ENCODE assay signal across 17 cellular contexts in genomic region chr2:239375278-239376061, GRCh38. TPM values are rescaled to one million over a fixed set of nuclear protein-coding genes. Genes with fewer than 3 reads are reported as not detected.
DNase-seq lines count a peak whose midpoint lies in the region; ATAC-seq, FAIRE-seq and TF ChIP-seq lines count a peak whose summit lies in the region.
"Had no signal": no experiment of that assay in that cellular context is flagged by ENCODE, and none has a peak within 500 bp of the region (broad histone marks: within the 10 kb centered on the region; RNA-seq: fewer than 3 reads in every experiment).

No MANE protein-coding gene starts in this region.

- peak; percentile 31; the same call in 1 of the 2 replicates for TF ChIP-seq RAD21 in Ishikawa (IDR thresholded peaks at IDR 0.05; ENCODE audit: low read depth)

- ATAC-seq in foreskin keratinocyte = no peak
- no peak for ATAC-seq in activated CD8-positive, alpha-beta T cell treated with anti-CD3 and anti-CD28 coated beads, Interleukin-2, amount 10 ng/mL, durations not matched to agents 7 days and 5 days

- H2BK15ac ChIP-seq in neuronal stem cell (ENCODE audit: low read length) = no peak overlapping the region

- H3K23ac ChIP-seq in neuronal stem cell (ENCODE audit: low read depth, low read length, poor library complexity) = peak overlapping the region; percentile 94

- no peak overlapping the region for H3K4ac ChIP-seq in neuronal stem cell (ENCODE audit: low read length)

- H3K4me2 ChIP-seq in neuronal stem cell (ENCODE audit: insufficient read depth, low read length, poor library complexity, severe bottlenecking) = no peak overlapping the region

- peaks cover 39% of the 10 kb centered on the region for H3K79me1 ChIP-seq in neuronal stem cell (ENCODE audit: low read depth, low read length)

- CTCF ChIA-PET in activated CD8-positive, alpha-beta T cell treated with anti-CD3 and anti-CD28 coated beads, Interleukin-2, amount 10 ng/mL, durations not matched to agents 7 days and 5 days (lab: Charles Lee) = no interaction called here

- H3K4me1 ChIP-seq in foreskin keratinocyte = no peaks in the 10 kb centered on the region
- H3K4me1 ChIP-seq in neuronal stem cell (ENCODE audit: control insufficient read depth in 2 of 2, insufficient read depth in 1 of 2, low read depth in 1 of 2, low read length in 2 of 2) = no peaks in the 10 kb centered on the region
- no peaks in the 10 kb centered on the region for H3K4me1 ChIP-seq in small intestine (ENCODE audit: control insufficient read depth in 2 of 2, insufficient read depth in 1 of 2, low read depth in 1 of 2, low read length in 1 of 2)
- H3K4me1 ChIP-seq: breast epithelium had no signal

- H2BK5ac ChIP-seq in neuronal stem cell (ENCODE audit: low read length) = no peak overlapping the region

- H2AFZ ChIP-seq in neuronal stem cell (ENCODE audit: low read length) = no peak overlapping the region

- H3K4me3 ChIP-seq in neuronal stem cell (ENCODE audit: low read length in 2 of 2) (peak overlapping the region in 1 of 2 donors; percentile 55), small intestine (ENCODE audit: low read depth in 1 of 2, low read length in 2 of 2) (no peak overlapping the region)
- H3K4me3 ChIP-seq: breast epithelium, SJCRH30 had no signal

- TF ChIP-seq EP300 in Ishikawa (IDR thresholded peaks at IDR 0.05; ENCODE audit: borderline replicate concordance) = no peak

- H3K4me1 Mint-ChIP-seq in activated CD8-positive, alpha-beta T cell treated with anti-CD3 and anti-CD28 coated beads, Interleukin-2, amount 10 ng/mL, durations not matched to agents 7 days and 5 days (ENCODE audit: low read depth) = peaks cover 5% of the 10 kb centered on the region
- H3K4me1 Mint-ChIP-seq: nephron had no signal

- peak overlapping the region; percentile 46 for H3K18ac ChIP-seq in neuronal stem cell (ENCODE audit: low read length)

- H3K36me3 ChIP-seq in neuronal stem cell (replicated peaks in 1 of 2; ENCODE audit: control insufficient read depth in 2 of 2, insufficient read depth in 2 of 2, low read length in 2 of 2) (peaks cover 7 to 36% of the 10 kb centered on the region in 2 donors), small intestine (ENCODE audit: control insufficient read depth in 2 of 2, insufficient read depth in 2 of 2, low read length in 2 of 2) (no peaks in the 10 kb centered on the region)
- H3K36me3 ChIP-seq: breast epithelium, SJCRH30 had no signal

- no CpG with 5 or more reads among the region's 31 CpGs for WGBS in neuronal stem cell (ENCODE audit: extremely low coverage in 2 of 2, insufficient read length in 2 of 2, insufficient replicate concordance in 1 of 2), 2 donors
- 89 to 93% (median 91%) methylated on average over 31 of the region's 31 CpGs for WGBS in small intestine, 3 donors

- H4K8ac ChIP-seq in neuronal stem cell (ENCODE audit: low read depth, low read length) = no peak overlapping the region

- H3K9me3 ChIP-seq in neuronal stem cell (replicated peaks in 1 of 2; ENCODE audit: control insufficient read depth in 2 of 2, insufficient read depth in 1 of 2, low read depth in 1 of 2, low read length in 2 of 2) = peaks cover 0 to 3% of the 10 kb centered on the region in 2 donors
- H3K9me3 ChIP-seq in small intestine (ENCODE audit: control insufficient read depth, low read depth) = no peaks in the 10 kb centered on the region
- H3K9me3 ChIP-seq: breast epithelium, SJCRH30 had no signal

- H2BK12ac ChIP-seq in neuronal stem cell (ENCODE audit: low read length) = no peak overlapping the region

- H3K9me3 Mint-ChIP-seq in activated CD8-positive, alpha-beta T cell treated with anti-CD3 and anti-CD28 coated beads, Interleukin-2, amount 10 ng/mL, durations not matched to agents 7 days and 5 days (ENCODE audit: insufficient read depth) = no peaks in the 10 kb centered on the region
- H3K9me3 Mint-ChIP-seq: activated naive CD4-positive, alpha-beta T cell treated with anti-CD3 and anti-CD28 coated beads, Interleukin-2, amount 50 U/mL, for 24 hours; nephron had no signal

- H3K27me3 ChIP-seq in foreskin keratinocyte = no peaks in the 10 kb centered on the region
- H3K27me3 ChIP-seq in neuronal stem cell (ENCODE audit: control insufficient read depth in 3 of 3, insufficient read depth in 3 of 3, low read depth in 1 of 3, low read length in 3 of 3) = no peaks in the 10 kb centered on the region
- H3K27me3 ChIP-seq in small intestine (ENCODE audit: control insufficient read depth in 2 of 2, insufficient read depth in 2 of 2, low read length in 2 of 2) = no peaks in the 10 kb centered on the region
- H3K27me3 ChIP-seq: breast epithelium, SJCRH30 had no signal

- H3K9ac ChIP-seq in neuronal stem cell (ENCODE audit: low read depth, low read length, poor library complexity) = peak overlapping the region; percentile 50

- FAIRE-seq in small intestine (lab: Jason Lieb, UNC) = no peak
- FAIRE-seq: A204.1, TTC549 had no signal

- no peaks in the 10 kb centered on the region for H3K27me3 Mint-ChIP-seq in activated CD8-positive, alpha-beta T cell treated with anti-CD3 and anti-CD28 coated beads, Interleukin-2, amount 10 ng/mL, durations not matched to agents 7 days and 5 days (ENCODE audit: low read depth)
- H3K27me3 Mint-ChIP-seq: activated naive CD4-positive, alpha-beta T cell treated with anti-CD3 and anti-CD28 coated beads, Interleukin-2, amount 50 U/mL, for 24 hours had no signal

- no peak overlapping the region for H3K4me3 Mint-ChIP-seq in activated CD8-positive, alpha-beta T cell treated with anti-CD3 and anti-CD28 coated beads, Interleukin-2, amount 10 ng/mL, durations not matched to agents 7 days and 5 days
- H3K4me3 Mint-ChIP-seq: activated naive CD4-positive, alpha-beta T cell treated with anti-CD3 and anti-CD28 coated beads, Interleukin-2, amount 50 U/mL, for 24 hours; nephron had no signal

- H3K27ac ChIP-seq in foreskin keratinocyte (no peak overlapping the region), neuronal stem cell (replicated peaks; ENCODE audit: low read length) (no peak overlapping the region), small intestine (ENCODE audit: low read depth in 1 of 2, low read length in 1 of 2) (no peak overlapping the region)
- H3K27ac ChIP-seq: breast epithelium, SJCRH30 had no signal

- POLR2A ChIA-PET in activated CD8-positive, alpha-beta T cell treated with anti-CD3 and anti-CD28 coated beads, Interleukin-2, amount 10 ng/mL, durations not matched to agents 7 days and 5 days (lab: Charles Lee) = no interaction called here

- peak overlapping the region; percentile 91 for H3K14ac ChIP-seq in neuronal stem cell (ENCODE audit: low read length)

- H2BK120ac ChIP-seq in neuronal stem cell (ENCODE audit: low read depth, low read length) = no peak overlapping the region

- H4K91ac ChIP-seq in neuronal stem cell (ENCODE audit: low read depth, low read length, poor library complexity) = no peak overlapping the region

- peak overlapping the region; percentile 29 for H2AK5ac ChIP-seq in neuronal stem cell (ENCODE audit: low read depth, low read length)

- H3K36me3 Mint-ChIP-seq in activated CD8-positive, alpha-beta T cell treated with anti-CD3 and anti-CD28 coated beads, Interleukin-2, amount 10 ng/mL, durations not matched to agents 7 days and 5 days (ENCODE audit: low read depth) = no peaks in the 10 kb centered on the region
- H3K36me3 Mint-ChIP-seq: activated naive CD4-positive, alpha-beta T cell treated with anti-CD3 and anti-CD28 coated beads, Interleukin-2, amount 50 U/mL, for 24 hours had no signal

- DNase-seq in DMS53 (lab: John Stamatoyannopoulos, UW) (peak; percentile 42), DMS53 treated with DMSO at 0.1 percent for 48 hours (lab: John Stamatoyannopoulos, UW; ENCODE audit: unreplicated experiment) (no peak), foreskin keratinocyte (no peak), neuronal stem cell (ENCODE audit: low spot score) (no peak), small intestine (no peak), NCI-H82 (lab: John Stamatoyannopoulos, UW) (no peak)
- DNase-seq in activated CD8-positive, alpha-beta T cell treated with anti-CD3 and anti-CD28 coated beads, Interleukin-2, amount 10 ng/mL, durations not matched to agents 7 days and 5 days = no peak
- DNase-seq: KG1, kidney glomerular epithelial cell, NCI-H1694, SJCRH30 had no signal

- peak; percentile 30 for TF ChIP-seq CTCF in foreskin keratinocyte (conservative IDR thresholded peaks at IDR 0.05)

- H3K27ac Mint-ChIP-seq in activated CD8-positive, alpha-beta T cell treated with anti-CD3 and anti-CD28 coated beads, Interleukin-2, amount 10 ng/mL, durations not matched to agents 7 days and 5 days = no peak overlapping the region
- H3K27ac Mint-ChIP-seq: activated naive CD4-positive, alpha-beta T cell treated with anti-CD3 and anti-CD28 coated beads, Interleukin-2, amount 50 U/mL, for 24 hours; nephron had no signal

TF ChIP-seq in Ishikawa, 13 proteins besides CTCF, POLR2A, EP300 and RAD21 (continues in another document):
- TF ChIP-seq CREB1 (IDR thresholded peaks at IDR 0.05; ENCODE audit: low read depth) = no peak
- TF ChIP-seq REST (IDR thresholded peaks at IDR 0.05; ENCODE audit: low read depth) = no peak

RNA-seq across cellular contexts. Expression of gene HDAC4, which starts 25.4 kb away (rescaled TPM):
- total RNA-seq in foreskin keratinocyte = 6.9 and 7.5 TPM in 2 replicates
- polyA plus RNA-seq in foreskin keratinocyte (1.0 TPM in 2 replicates), small intestine (10 to 100 TPM in 1 of 3 donors, 1 to 10 TPM in 2; 3.1 to 11.3 (median 4.6) TPM)
- 15.9 TPM for polyA plus RNA-seq in neuronal stem cell (2013, experiment 1 of 2)
- 18.7 TPM for polyA plus RNA-seq in neuronal stem cell (2013, experiment 2 of 2)
- total RNA-seq in activated CD8-positive, alpha-beta T cell treated with anti-CD3 and anti-CD28 coated beads, Interleukin-2, amount 10 ng/mL, durations not matched to agents 7 days and 5 days = 10 to 100 TPM; 50.7 to 58.8 TPM
